ENCODE assay signal across 8 cellular contexts in genomic region chrX:47191331-47191730, GRCh38. TPM values are rescaled to one million over a fixed set of nuclear protein-coding genes. Genes with fewer than 3 reads are reported as not detected.
A peak's percentile ranks its signal among the peaks of the same experiment; 100 is the strongest.
DNase-seq lines count a peak whose midpoint lies in the region; ATAC-seq, FAIRE-seq and TF ChIP-seq lines count a peak whose summit lies in the region.

No MANE protein-coding gene starts in this region.

- peaks cover 9% of the 10 kb centered on the region for H3K36me3 Mint-ChIP-seq in activated naive CD8-positive, alpha-beta T cell treated with anti-CD3 and anti-CD28 coated beads, Interleukin-2, amount 10 ng/mL, durations not matched to agents 7 days and 5 days

- TF ChIP-seq CTCF in cardiac muscle cell (IDR thresholded peaks at IDR 0.05; ENCODE audit: low read depth, low read length) (no peak), keratinocyte (optimal IDR thresholded peaks at IDR 0.05 in 1 of 3, IDR thresholded peaks at IDR 0.05 in 1 of 3, conservative IDR thresholded peaks at IDR 0.05 in 1 of 3; ENCODE audit: extremely low read depth in 1 of 3, insufficient read depth in 2 of 3, low read length in 3 of 3) (no peak)

- peaks cover 26% of the 10 kb centered on the region for H3K4me1 Mint-ChIP-seq in activated naive CD8-positive, alpha-beta T cell treated with anti-CD3 and anti-CD28 coated beads, Interleukin-2, amount 10 ng/mL, durations not matched to agents 7 days and 5 days

- H2AFZ ChIP-seq in keratinocyte (ENCODE audit: control insufficient read depth, low read length) = peak overlapping the region; percentile 51

- H3K27ac ChIP-seq in cardiac muscle cell (no peak overlapping the region), keratinocyte (ENCODE audit: control insufficient read depth, insufficient read depth, low read length) (peak overlapping the region; percentile 84)

- no peaks in the 10 kb centered on the region for H4K20me1 ChIP-seq in keratinocyte (ENCODE audit: control insufficient read depth, extremely low read depth, insufficient read depth, low read length)

- H3K4me3 ChIP-seq in cardiac muscle cell (peak overlapping the region; percentile 37), keratinocyte (ENCODE audit: control insufficient read depth in 2 of 3, extremely low read depth in 1 of 3, insufficient read depth in 2 of 3, low read depth in 1 of 3, low read length in 3 of 3) (peak overlapping the region; percentile 52 to 73 (median 68))

- POLR2A ChIA-PET in activated naive CD8-positive, alpha-beta T cell treated with anti-CD3 and anti-CD28 coated beads, Interleukin-2, amount 10 ng/mL, durations not matched to agents 7 days and 5 days (lab: Charles Lee) = interaction anchor here (1.0 to 2.9 kb wide), 6 partner anchors 27 to 332 kb away, joined by 3 to 31 read pairs (median 8); partner anchors contain the start of genes CDK16, NDUFB11, RBM10 and USP11

- intact Hi-C loops in cardiac septum (cut with DNase I) = loop anchor here (10.0 kb wide), 1 partner anchor 833 kb away; no protein-coding TSS in a partner anchor

- no peaks in the 10 kb centered on the region for H3K9me3 Mint-ChIP-seq in activated naive CD8-positive, alpha-beta T cell treated with anti-CD3 and anti-CD28 coated beads, Interleukin-2, amount 10 ng/mL, durations not matched to agents 7 days and 5 days

- ATAC-seq in activated naive CD8-positive, alpha-beta T cell treated with anti-CD3 and anti-CD28 coated beads, Interleukin-2, amount 10 ng/mL, durations not matched to agents 7 days and 5 days (ENCODE audit: low read depth) = peak; percentile 8

- H3K9me1 ChIP-seq in keratinocyte (ENCODE audit: control insufficient read depth, extremely low read depth, insufficient read depth, low read length) = no peaks in the 10 kb centered on the region

- H3K27ac Mint-ChIP-seq in activated naive CD8-positive, alpha-beta T cell treated with anti-CD3 and anti-CD28 coated beads, Interleukin-2, amount 10 ng/mL, durations not matched to agents 7 days and 5 days = peak overlapping the region; percentile 95

- H3K79me2 ChIP-seq in keratinocyte (ENCODE audit: control insufficient read depth, insufficient read depth, low read length) = peaks cover 33% of the 10 kb centered on the region

- H3K27me3 ChIP-seq in cardiac muscle cell = peaks cover 7% of the 10 kb centered on the region
- H3K27me3 ChIP-seq in keratinocyte (ENCODE audit: control insufficient read depth, extremely low read depth, insufficient read depth, low read length) = no peaks in the 10 kb centered on the region

- peak overlapping the region; percentile 87 for H3K9ac ChIP-seq in keratinocyte (ENCODE audit: control insufficient read depth, extremely low read depth, insufficient read depth, low read length)

- H3K4me1 ChIP-seq in cardiac muscle cell (ENCODE audit: low read depth) (peaks cover 19% of the 10 kb centered on the region), keratinocyte (ENCODE audit: control insufficient read depth, extremely low read depth, insufficient read depth, low read length) (peaks cover 33% of the 10 kb centered on the region)

- DNase-seq in cardiac muscle cell (ENCODE audit: low read depth in 1 of 2, low spot score in 1 of 2) = peak in 1 of 2 donors; percentile 25
- no peak for DNase-seq in cardiac septum (ENCODE audit: low spot score)
- DNase-seq in SHP77 (lab: John Stamatoyannopoulos, UW) = peak; percentile 34
- DNase-seq in activated naive CD8-positive, alpha-beta T cell treated with anti-CD3 and anti-CD28 coated beads, Interleukin-2, amount 10 ng/mL, durations not matched to agents 7 days and 5 days = peak; percentile 54
- DNase-seq in keratinocyte (ENCODE audit: low read depth, low spot score) = no peak
- peak; percentile 2 to 43 (median 21) for DNase-seq in stimulated activated CD4-positive, alpha-beta T cell treated with anti-CD3 and anti-CD28 coated beads, TNF-alpha, amount 100 ng/mL, for 24 hours (ENCODE audit: low read depth in 3 of 3)
- no peak for DNase-seq in NCI-H1694 treated with DMSO at 0.1 percent for 48 hours (lab: John Stamatoyannopoulos, UW)
- no peak for DNase-seq in cerebellum (ENCODE audit: low spot score)

- H3K4me3 Mint-ChIP-seq in activated naive CD8-positive, alpha-beta T cell treated with anti-CD3 and anti-CD28 coated beads, Interleukin-2, amount 10 ng/mL, durations not matched to agents 7 days and 5 days = peak overlapping the region; percentile 90

- H3K4me2 ChIP-seq in keratinocyte (ENCODE audit: control insufficient read depth, extremely low read depth, insufficient read depth, low read depth, low read length) = peak overlapping the region; percentile 80

- dilution Hi-C loops in keratinocyte (cut with MboI; ENCODE audit: extremely low pct_ligation_motif_present, low sequenced_read_pairs) = no loop called here

- no peaks in the 10 kb centered on the region for H3K9me3 ChIP-seq in cardiac muscle cell (ENCODE audit: low read depth)
- no peaks in the 10 kb centered on the region for H3K9me3 ChIP-seq in keratinocyte (ENCODE audit: control insufficient read depth, low read depth, low read length)

- H3K27me3 Mint-ChIP-seq in activated naive CD8-positive, alpha-beta T cell treated with anti-CD3 and anti-CD28 coated beads, Interleukin-2, amount 10 ng/mL, durations not matched to agents 7 days and 5 days = no peaks in the 10 kb centered on the region

- no peaks in the 10 kb centered on the region for H3K36me3 ChIP-seq in cardiac muscle cell
- peaks cover 5 to 8% of the 10 kb centered on the region in 2 experiments for H3K36me3 ChIP-seq in keratinocyte (ENCODE audit: control insufficient read depth in 2 of 2, extremely low read depth in 1 of 2, insufficient read depth in 2 of 2, low read length in 2 of 2)

- no peak for FAIRE-seq in keratinocyte (lab: Jason Lieb, UNC)

RNA-seq across cellular contexts. Expression of gene UBA1, which starts 2.3 kb away (rescaled TPM):
- total RNA-seq in cardiac muscle cell (324 and 386 TPM in 2 replicates), cardiac septum (160 TPM), cerebellum (112 TPM)
- polyA plus RNA-seq in cardiac muscle cell (280 and 319 TPM in 2 replicates), keratinocyte (236 to 317 TPM (median 309 TPM) in 3 replicates)
- total RNA-seq in activated naive CD8-positive, alpha-beta T cell treated with anti-CD3 and anti-CD28 coated beads, Interleukin-2, amount 10 ng/mL, durations not matched to agents 7 days and 5 days = 100 to 1,000 TPM; 149 to 155 TPM
- polyA plus RNA-seq in keratinocyte (2011; ENCODE audit: low read depth) = 56.8 TPM
- polyA plus RNA-seq in keratinocyte (2011; cell fraction: cytosol; rRNA removed) = 220 and 262 TPM in 2 replicates
- polyA plus RNA-seq in keratinocyte (2011; cell fraction: nucleus; rRNA removed) = 485 and 608 TPM in 2 replicates
- polyA plus RNA-seq in keratinocyte (2012; ENCODE audit: low replicate concordance) = 213 and 310 TPM in 2 replicates
- polyA minus RNA-seq in keratinocyte = 450 to 793 TPM (median 620 TPM) in 3 replicates
- polyA minus RNA-seq in keratinocyte (2011; cell fraction: cytosol; rRNA and poly(A)+ RNA removed) = 317 TPM
- 310 and 377 TPM in 2 replicates for polyA minus RNA-seq in keratinocyte (2011; cell fraction: nucleus; rRNA and poly(A)+ RNA removed)

RNA-seq across cellular contexts. Expression of gene CDK16, which starts 27.1 kb away (rescaled TPM):
- 391 and 422 TPM in 2 replicates for total RNA-seq in cardiac muscle cell
- polyA plus RNA-seq in cardiac muscle cell = 481 and 575 TPM in 2 replicates
- total RNA-seq in cardiac septum = 177 TPM
- 10 to 100 TPM; 62.3 to 67.1 TPM for total RNA-seq in activated naive CD8-positive, alpha-beta T cell treated with anti-CD3 and anti-CD28 coated beads, Interleukin-2, amount 10 ng/mL, durations not matched to agents 7 days and 5 days
- 79.3 to 134 TPM (median 89.5 TPM) in 3 replicates for polyA plus RNA-seq in keratinocyte
- polyA plus RNA-seq in keratinocyte (2011; ENCODE audit: low read depth) = 30.6 TPM
- 84.7 and 114 TPM in 2 replicates for polyA plus RNA-seq in keratinocyte (2011; cell fraction: cytosol; rRNA removed)
- 143 and 164 TPM in 2 replicates for polyA plus RNA-seq in keratinocyte (2011; cell fraction: nucleus; rRNA removed)
- 72.5 and 114 TPM in 2 replicates for polyA plus RNA-seq in keratinocyte (2012; ENCODE audit: low replicate concordance)
- 149 to 317 TPM (median 178 TPM) in 3 replicates for polyA minus RNA-seq in keratinocyte
- 175 TPM for polyA minus RNA-seq in keratinocyte (2011; cell fraction: cytosol; rRNA and poly(A)+ RNA removed)
- 54.2 and 64.8 TPM in 2 replicates for polyA minus RNA-seq in keratinocyte (2011; cell fraction: nucleus; rRNA and poly(A)+ RNA removed)
- 57.0 TPM for total RNA-seq in cerebellum

RNA-seq across cellular contexts. Expression of gene USP11, which starts 41.5 kb away (rescaled TPM):
- total RNA-seq in cardiac muscle cell (120 and 130 TPM in 2 replicates), cardiac septum (64.9 TPM), cerebellum (81.1 TPM)
- polyA plus RNA-seq in cardiac muscle cell (312 and 337 TPM in 2 replicates), keratinocyte (4.2 to 12.0 TPM (median 6.3 TPM) in 3 replicates)
- total RNA-seq in activated naive CD8-positive, alpha-beta T cell treated with anti-CD3 and anti-CD28 coated beads, Interleukin-2, amount 10 ng/mL, durations not matched to agents 7 days and 5 days = 100 to 1,000 TPM; 101 TPM
- 10.1 TPM for polyA plus RNA-seq in keratinocyte (2011; ENCODE audit: low read depth)
- 3.6 and 4.8 TPM in 2 replicates for polyA plus RNA-seq in keratinocyte (2011; cell fraction: cytosol; rRNA removed)
- polyA plus RNA-seq in keratinocyte (2011; cell fraction: nucleus; rRNA removed) = 15.2 and 20.6 TPM in 2 replicates
- 6.5 and 15.1 TPM in 2 replicates for polyA plus RNA-seq in keratinocyte (2012; ENCODE audit: low replicate concordance)
- polyA minus RNA-seq in keratinocyte = 22.8 to 51.1 TPM (median 23.1 TPM) in 3 replicates
- 13.4 TPM for polyA minus RNA-seq in keratinocyte (2011; cell fraction: cytosol; rRNA and poly(A)+ RNA removed)
- 21.0 and 23.0 TPM in 2 replicates for polyA minus RNA-seq in keratinocyte (2011; cell fraction: nucleus; rRNA and poly(A)+ RNA removed)

RNA-seq across cellular contexts. Expression of gene RBM10, which starts 46.3 kb away (rescaled TPM):
- 64.7 and 70.0 TPM in 2 replicates for total RNA-seq in cardiac muscle cell
- polyA plus RNA-seq in cardiac muscle cell = 48.7 and 52.5 TPM in 2 replicates
- total RNA-seq in cardiac septum = 27.1 TPM
- 10 to 100 TPM; 59.9 to 61.2 TPM for total RNA-seq in activated naive CD8-positive, alpha-beta T cell treated with anti-CD3 and anti-CD28 coated beads, Interleukin-2, amount 10 ng/mL, durations not matched to agents 7 days and 5 days
- 10.8 to 21.5 TPM (median 10.8 TPM) in 3 replicates for polyA plus RNA-seq in keratinocyte
- 28.4 TPM for polyA plus RNA-seq in keratinocyte (2011; ENCODE audit: low read depth)
- polyA plus RNA-seq in keratinocyte (2011; cell fraction: cytosol; rRNA removed) = 10.4 and 17.4 TPM in 2 replicates
- 26.8 and 32.4 TPM in 2 replicates for polyA plus RNA-seq in keratinocyte (2011; cell fraction: nucleus; rRNA removed)
- polyA plus RNA-seq in keratinocyte (2012; ENCODE audit: low replicate concordance) = 16.7 and 27.6 TPM in 2 replicates
- polyA minus RNA-seq in keratinocyte = 12.3 to 45.9 TPM (median 16.5 TPM) in 3 replicates
- polyA minus RNA-seq in keratinocyte (2011; cell fraction: cytosol; rRNA and poly(A)+ RNA removed) = 20.7 TPM
- polyA minus RNA-seq in keratinocyte (2011; cell fraction: nucleus; rRNA and poly(A)+ RNA removed) = 18.2 and 18.4 TPM in 2 replicates
- total RNA-seq in cerebellum = 31.8 TPM

RNA-seq across cellular contexts. Expression of gene NDUFB11, which starts 46.8 kb away (rescaled TPM):
- total RNA-seq in cardiac muscle cell (87.2 and 156 TPM in 2 replicates), cardiac septum (109 TPM), cerebellum (37.2 TPM)
- polyA plus RNA-seq in cardiac muscle cell (244 and 269 TPM in 2 replicates), keratinocyte (39.3 to 46.3 TPM (median 41.3 TPM) in 3 replicates)
- total RNA-seq in activated naive CD8-positive, alpha-beta T cell treated with anti-CD3 and anti-CD28 coated beads, Interleukin-2, amount 10 ng/mL, durations not matched to agents 7 days and 5 days = 10 to 100 TPM; 71.7 to 78.7 TPM
- 11.5 TPM for polyA plus RNA-seq in keratinocyte (2011; ENCODE audit: low read depth)
- polyA plus RNA-seq in keratinocyte (2011; cell fraction: cytosol; rRNA removed) = 44.1 and 44.7 TPM in 2 replicates
- 14.6 and 22.1 TPM in 2 replicates for polyA plus RNA-seq in keratinocyte (2011; cell fraction: nucleus; rRNA removed)
- polyA plus RNA-seq in keratinocyte (2012; ENCODE audit: low replicate concordance) = 37.2 and 66.2 TPM in 2 replicates
- polyA minus RNA-seq in keratinocyte = 40.0 to 53.1 TPM (median 52.1 TPM) in 3 replicates
- 61.6 TPM for polyA minus RNA-seq in keratinocyte (2011; cell fraction: cytosol; rRNA and poly(A)+ RNA removed)
- 6.6 and 8.0 TPM in 2 replicates for polyA minus RNA-seq in keratinocyte (2011; cell fraction: nucleus; rRNA and poly(A)+ RNA removed)

Comparison
In these comparisons a context has a peak if more than half of its experiments do, and no peak if none do; other contexts are left out.
1. DNase-seq: peak in SHP77 (2 of 2), activated naive CD8-positive, alpha-beta T cell treated with anti-CD3 and anti-CD28 coated beads, Interleukin-2, amount 10 ng/mL, durations not matched to agents 7 days and 5 days (single experiment) and stimulated activated CD4-positive, alpha-beta T cell treated with anti-CD3 and anti-CD28 coated beads, TNF-alpha, amount 100 ng/mL, for 24 hours (3 of 3); none in cardiac septum (single experiment), keratinocyte (single experiment), NCI-H1694 treated with DMSO at 0.1 percent for 48 hours (single experiment) and cerebellum (single experiment).